In genomic region chr2:236576053-236576452, GRCh38 we compare ENCODE assay signal across 15 cellular contexts.
A peak's percentile ranks its signal among the peaks of the same experiment; 100 is the strongest.
DNase-seq lines count a peak whose midpoint lies in the region; TF ChIP-seq lines count a peak whose summit lies in the region.
"Had no signal": no experiment of that assay in that cellular context is flagged by ENCODE, and none has a peak within 500 bp of the region (broad histone marks: within the 10 kb centered on the region; RNA-seq: fewer than 3 reads in every experiment).

No MANE protein-coding gene starts in this region.

- no peaks in the 10 kb centered on the region for H3K27me3 ChIP-seq in tibial artery
- H3K27me3 ChIP-seq: testis had no signal

- DNase-seq in NCI-H510A treated with DMSO at 0.1 percent for 48 hours (lab: John Stamatoyannopoulos, UW): peak; percentile 30
- no peak for DNase-seq in NCI-H510A (lab: John Stamatoyannopoulos, UW)
- DNase-seq in ecto neural progenitor cell (ENCODE audit: low spot score): peak; percentile 79
- DNase-seq in tibial artery: no peak
- DNase-seq in NCI-H2029 treated with DMSO at 0.1 percent for 48 hours (lab: John Stamatoyannopoulos, UW): no peak
- DNase-seq in activated naive CD4-positive, alpha-beta T cell treated with anti-CD3 and anti-CD28 coated beads, Interleukin-2, amount 50 U/mL, for 16 hours: no peak
- DNase-seq in activated CD4-positive, alpha-beta T cell treated with anti-CD3 and anti-CD28 coated beads, Interleukin-2, amount 50 U/mL, for 48 hours: no peak
- DNase-seq: activated CD8-positive, alpha-beta T cell treated with anti-CD3 and anti-CD28 coated beads, Interleukin-2, amount 10 ng/mL, durations not matched to agents 7 days and 5 days; activated gamma-delta T cell; CD8-positive, alpha-beta T cell; NCI-H446 treated with DMSO at 0.1 percent for 48 hours; T-helper 9 cell; testis had no signal

- H3K9me3 ChIP-seq in tibial artery: no peaks in the 10 kb centered on the region
- H3K9me3 ChIP-seq: testis had no signal

- peak overlapping the region; percentile 13 to 67 (median 57) for H3K4me3 Mint-ChIP-seq in nephron
- H3K4me3 Mint-ChIP-seq: activated CD8-positive, alpha-beta T cell treated with anti-CD3 and anti-CD28 coated beads, Interleukin-2, amount 10 ng/mL, durations not matched to agents 7 days and 5 days; CD8-positive, alpha-beta T cell had no signal

- TF ChIP-seq CTCF in nephron (IDR thresholded peaks at IDR 0.05; ENCODE audit: unreplicated experiment in 3 of 3) (no peak), tibial artery (IDR thresholded peaks at IDR 0.05) (no peak)

- peaks cover 0 to 96% (median 52%) of the 10 kb centered on the region in 4 donors for H3K4me1 ChIP-seq in tibial artery

- peaks cover 53% of the 10 kb centered on the region for H3K36me3 Mint-ChIP-seq in nephron (ENCODE audit: low read depth)

- H3K27me3 Mint-ChIP-seq in nephron (ENCODE audit: low read depth): peaks cover 13% of the 10 kb centered on the region

- peak overlapping the region; percentile 3 to 6 for H3K4me3 ChIP-seq in tibial artery
- H3K4me3 ChIP-seq: testis had no signal

- peak overlapping the region; percentile 83 to 97 for H3K27ac ChIP-seq in tibial artery
- H3K27ac ChIP-seq: RWPE1, testis had no signal

- H3K27ac Mint-ChIP-seq in nephron: peak overlapping the region; percentile 77 to 93 (median 90)
- H3K27ac Mint-ChIP-seq: activated CD8-positive, alpha-beta T cell treated with anti-CD3 and anti-CD28 coated beads, Interleukin-2, amount 10 ng/mL, durations not matched to agents 7 days and 5 days; CD8-positive, alpha-beta T cell had no signal

- peaks cover 82% of the 10 kb centered on the region for H3K4me1 Mint-ChIP-seq in nephron

- intact Hi-C loops in tibial artery (cut with DNase I; ENCODE audit: low total_unique reads): loop anchor here (2.0 to 10.0 kb wide), 3 partner anchors 67 to 449 kb away; no protein-coding TSS in a partner anchor

- H3K9me3 Mint-ChIP-seq in nephron: no peaks in the 10 kb centered on the region
- H3K9me3 Mint-ChIP-seq: CD8-positive, alpha-beta T cell had no signal

- H3K36me3 ChIP-seq in tibial artery: peaks cover 8 to 10% (median 9%) of the 10 kb centered on the region in 3 donors

Comparison
In these comparisons a context has a peak if more than half of its experiments do, and no peak if none do; other contexts are left out.
1. DNase-seq: peak in NCI-H510A treated with DMSO at 0.1 percent for 48 hours (single experiment) and ecto neural progenitor cell (single experiment); none in NCI-H510A (single experiment), tibial artery (0 of 2), NCI-H2029 treated with DMSO at 0.1 percent for 48 hours (single experiment), activated naive CD4-positive, alpha-beta T cell treated with anti-CD3 and anti-CD28 coated beads, Interleukin-2, amount 50 U/mL, for 16 hours (single experiment) and activated CD4-positive, alpha-beta T cell treated with anti-CD3 and anti-CD28 coated beads, Interleukin-2, amount 50 U/mL, for 48 hours (0 of 2).